ENCODE assay signal across 34 cellular contexts in genomic region chr9:134830926-134831720, GRCh38. TPM values are rescaled to one million over a fixed set of nuclear protein-coding genes. Genes with fewer than 3 reads are reported as not detected.
"Had no signal": no experiment of that assay in that cellular context is flagged by ENCODE, and none has a peak within 500 bp of the region (broad histone marks: within the 10 kb centered on the region; RNA-seq: fewer than 3 reads in every experiment).

No MANE protein-coding gene starts in this region.

- ATAC-seq: activated naive CD4-positive, alpha-beta T cell treated with anti-CD3 and anti-CD28 coated beads, Interleukin-2, amount 50 U/mL, for 72 hours; activated T-cell treated with anti-CD3 and anti-CD28 coated beads, Interleukin-2, amount 50 U/mL, for 72 hours; effector memory CD8-positive, alpha-beta T cell; foreskin keratinocyte; gastrocnemius medialis; heart right ventricle; T-helper 17 cell; WTC11 had no signal

- H3K27me3 ChIP-seq: ascending aorta, brain microvascular endothelial cell, esophagus muscularis mucosa, foreskin keratinocyte, gastrocnemius medialis, heart right ventricle had no signal

- FAIRE-seq: bronchial epithelial cell, colon had no signal

- H3K4me3 ChIP-seq: ascending aorta, esophagus muscularis mucosa, gastrocnemius medialis, heart right ventricle had no signal

- H3K27ac ChIP-seq: ascending aorta, brain microvascular endothelial cell, esophagus muscularis mucosa, foreskin keratinocyte, gastrocnemius medialis, heart right ventricle had no signal

- DNase-seq: activated CD4-positive, alpha-beta memory T cell treated with anti-CD3 and anti-CD28 coated beads, Interleukin-2, amount 10 ng/mL, durations not matched to agents 7 days and 5 days; activated CD4-positive, alpha-beta T cell treated with anti-CD3 and anti-CD28 coated beads for 1 hour; activated CD4-positive, alpha-beta T cell treated with anti-CD3 and anti-CD28 coated beads for 4 hours; activated CD4-positive, alpha-beta T cell treated with anti-CD3 and anti-CD28 coated beads, Interleukin-2, amount 10 ng/mL, durations not matched to agents 7 days and 5 days; activated CD4-positive, alpha-beta T cell treated with anti-CD3 and anti-CD28 coated beads, Interleukin-2, amount 50 U/mL, for 4 hours; activated CD8-positive, alpha-beta memory T cell treated with anti-CD3 and anti-CD28 coated beads, Interleukin-2, amount 50 U/mL, for 48 hours; activated gamma-delta T cell; activated naive CD4-positive, alpha-beta T cell; activated naive CD4-positive, alpha-beta T cell treated with anti-CD3 and anti-CD28 coated beads, Interleukin-2, amount 10 ng/mL, durations not matched to agents 7 days and 5 days; activated naive CD8-positive, alpha-beta T cell treated with anti-CD3 and anti-CD28 coated beads, Interleukin-2, amount 10 ng/mL, durations not matched to agents 7 days and 5 days; activated T-cell treated with anti-CD3 and anti-CD28 coated beads for 4 hours; activated T-cell treated with anti-CD3 and anti-CD28 coated beads, Interleukin-2, amount 50 U/mL, for 24 hours; activated T-cell treated with anti-CD3 and anti-CD28 coated beads, Interleukin-2, amount 50 U/mL, for 72 hours; brain microvascular endothelial cell; cortex of kidney; dermis blood vessel endothelial cell; effector CD4-positive, alpha-beta T cell; effector memory CD8-positive, alpha-beta T cell; erythroblast; foreskin keratinocyte; gastrocnemius medialis; heart right ventricle; T-helper 1 cell; T-helper 17 cell; T1000 had no signal

- H3K36me3 ChIP-seq: gastrocnemius medialis had no signal

- H3K9me3 ChIP-seq: ascending aorta, esophagus muscularis mucosa, gastrocnemius medialis, heart right ventricle had no signal

- H3K4me1 ChIP-seq: ascending aorta, gastrocnemius medialis, heart right ventricle had no signal

RNA-seq across cellular contexts. Expression of gene FCN2, which starts 49.5 kb away (rescaled TPM):
- total RNA-seq: activated CD4-positive, alpha-beta memory T cell treated with anti-CD3 and anti-CD28 coated beads, Interleukin-2, amount 10 ng/mL, durations not matched to agents 7 days and 5 days; activated CD4-positive, alpha-beta T cell treated with anti-CD3 and anti-CD28 coated beads, Interleukin-2, amount 10 ng/mL, durations not matched to agents 7 days and 5 days; activated naive CD4-positive, alpha-beta T cell treated with anti-CD3 and anti-CD28 coated beads, Interleukin-2, amount 50 U/mL, for 72 hours; activated naive CD8-positive, alpha-beta T cell treated with anti-CD3 and anti-CD28 coated beads, Interleukin-2, amount 10 ng/mL, durations not matched to agents 7 days and 5 days; activated T-cell treated with anti-CD3 and anti-CD28 coated beads, Interleukin-2, amount 50 U/mL, for 72 hours; ascending aorta; bronchial epithelial cell; cardiac septum; cerebellum; dermis blood vessel endothelial cell; esophagus muscularis mucosa; foreskin keratinocyte; gastrocnemius medialis; glomerular endothelial cell; T-helper 17 cell; WTC11 had no signal
- polyA plus RNA-seq: foreskin keratinocyte had no signal
